In the genomic region with DNA sequence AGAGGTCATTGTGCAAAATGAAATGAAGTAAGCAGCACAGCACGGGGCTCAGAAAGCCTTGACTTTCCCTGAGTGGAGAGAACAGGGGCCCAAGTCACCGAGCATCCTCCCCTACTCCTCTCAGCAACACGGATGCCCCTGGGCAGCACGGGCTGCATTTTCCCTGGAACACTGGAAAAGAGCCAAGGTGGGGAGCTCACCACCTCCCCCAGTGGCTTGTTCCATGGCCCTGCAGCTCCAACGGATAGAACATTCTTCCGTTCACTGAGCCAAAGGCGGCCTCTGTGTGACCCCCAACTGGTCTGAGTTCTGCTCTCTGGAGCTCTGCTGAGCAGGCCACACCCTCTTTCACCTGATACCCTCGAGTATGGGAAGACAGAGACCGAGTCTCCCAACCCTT, we compare ENCODE assay signal across 1 cellular context.
A peak's percentile ranks its signal among the peaks of the same experiment; 100 is the strongest.
TF ChIP-seq lines count a peak whose summit lies in the region.

No MANE protein-coding gene starts in this region.

TF ChIP-seq in HepG2, 621 proteins besides CTCF, POLR2A, EP300 and RAD21:
- TF ChIP-seq ZNF430 (CRISPR knock-in tag; IDR thresholded peaks at IDR 0.05), result no peak
- TF ChIP-seq, protein P1, sequence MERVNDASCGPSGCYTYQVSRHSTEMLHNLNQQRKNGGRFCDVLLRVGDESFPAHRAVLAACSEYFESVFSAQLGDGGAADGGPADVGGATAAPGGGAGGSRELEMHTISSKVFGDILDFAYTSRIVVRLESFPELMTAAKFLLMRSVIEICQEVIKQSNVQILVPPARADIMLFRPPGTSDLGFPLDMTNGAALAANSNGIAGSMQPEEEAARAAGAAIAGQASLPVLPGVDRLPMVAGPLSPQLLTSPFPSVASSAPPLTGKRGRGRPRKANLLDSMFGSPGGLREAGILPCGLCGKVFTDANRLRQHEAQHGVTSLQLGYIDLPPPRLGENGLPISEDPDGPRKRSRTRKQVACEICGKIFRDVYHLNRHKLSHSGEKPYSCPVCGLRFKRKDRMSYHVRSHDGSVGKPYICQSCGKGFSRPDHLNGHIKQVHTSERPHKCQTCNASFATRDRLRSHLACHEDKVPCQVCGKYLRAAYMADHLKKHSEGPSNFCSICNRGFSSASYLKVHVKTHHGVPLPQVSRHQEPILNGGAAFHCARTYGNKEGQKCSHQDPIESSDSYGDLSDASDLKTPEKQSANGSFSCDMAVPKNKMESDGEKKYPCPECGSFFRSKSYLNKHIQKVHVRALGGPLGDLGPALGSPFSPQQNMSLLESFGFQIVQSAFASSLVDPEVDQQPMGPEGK (CRISPR knock-in tag; IDR thresholded peaks at IDR 0.05), result 0 out of 2 replicates have a peak, but pooled peaks have one; percentile 30
- TF ChIP-seq, protein P2, sequence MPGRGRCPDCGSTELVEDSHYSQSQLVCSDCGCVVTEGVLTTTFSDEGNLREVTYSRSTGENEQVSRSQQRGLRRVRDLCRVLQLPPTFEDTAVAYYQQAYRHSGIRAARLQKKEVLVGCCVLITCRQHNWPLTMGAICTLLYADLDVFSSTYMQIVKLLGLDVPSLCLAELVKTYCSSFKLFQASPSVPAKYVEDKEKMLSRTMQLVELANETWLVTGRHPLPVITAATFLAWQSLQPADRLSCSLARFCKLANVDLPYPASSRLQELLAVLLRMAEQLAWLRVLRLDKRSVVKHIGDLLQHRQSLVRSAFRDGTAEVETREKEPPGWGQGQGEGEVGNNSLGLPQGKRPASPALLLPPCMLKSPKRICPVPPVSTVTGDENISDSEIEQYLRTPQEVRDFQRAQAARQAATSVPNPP (CRISPR knock-in tag; IDR thresholded peaks at IDR 0.05), result no peak
- TF ChIP-seq, protein P3, sequence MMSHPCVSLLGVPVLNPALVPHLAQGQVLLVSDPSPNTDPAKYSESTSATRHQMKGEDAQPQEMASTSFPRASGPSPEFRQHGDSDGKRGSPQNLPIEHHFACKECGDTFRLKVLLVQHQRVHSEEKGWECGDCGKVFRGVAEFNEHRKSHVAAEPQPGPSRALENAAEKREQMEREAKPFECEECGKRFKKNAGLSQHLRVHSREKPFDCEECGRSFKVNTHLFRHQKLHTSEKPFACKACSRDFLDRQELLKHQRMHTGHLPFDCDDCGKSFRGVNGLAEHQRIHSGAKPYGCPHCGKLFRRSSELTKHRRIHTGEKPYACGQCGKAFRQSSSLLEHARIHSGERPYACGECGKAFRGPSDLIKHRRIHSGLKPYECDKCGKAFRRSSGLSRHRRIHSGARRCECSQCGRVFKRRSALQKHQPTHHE (CRISPR knock-in tag; IDR thresholded peaks at IDR 0.05; ENCODE audit: borderline replicate concordance), result no peak
- no peak for TF ChIP-seq CC2D1A (CRISPR knock-in tag; IDR thresholded peaks at IDR 0.05)
- no peak for TF ChIP-seq MAFK (conservative IDR thresholded peaks at IDR 0.05 in 1 of 2, IDR thresholded peaks at IDR 0.05 in 1 of 2; ENCODE audit: low read length in 2 of 2)
- TF ChIP-seq ZNF768 (CRISPR knock-in tag; IDR thresholded peaks at IDR 0.05), result peak; percentile 91
- TF ChIP-seq SIN3A (IDR thresholded peaks at IDR 0.05; ENCODE audit: borderline replicate concordance, low read depth, low read length), result no peak
- TF ChIP-seq ZNF720 (CRISPR knock-in tag; IDR thresholded peaks at IDR 0.05), result no peak
- TF ChIP-seq ZNF484 (CRISPR knock-in tag; IDR thresholded peaks at IDR 0.05; ENCODE audit: borderline replicate concordance, low read depth), result no peak
- TF ChIP-seq MED8 (CRISPR knock-in tag; IDR thresholded peaks at IDR 0.05; ENCODE audit: insufficient replicate concordance), result no peak
- no peak for TF ChIP-seq SOX6 (IDR thresholded peaks at IDR 0.05)
- no peak for TF ChIP-seq SOX6 (CRISPR knock-in tag; IDR thresholded peaks at IDR 0.05)
- TF ChIP-seq ZNF136 (CRISPR knock-in tag; IDR thresholded peaks at IDR 0.05; ENCODE audit: low read depth), result no peak
- no peak for TF ChIP-seq ZNF337 (CRISPR knock-in tag; IDR thresholded peaks at IDR 0.05; ENCODE audit: borderline replicate concordance, low read depth)
TF ChIP-seq in HepG2: peak in this region for 2.
